ENCODE assay signal across 1 cellular context in the genomic region with DNA sequence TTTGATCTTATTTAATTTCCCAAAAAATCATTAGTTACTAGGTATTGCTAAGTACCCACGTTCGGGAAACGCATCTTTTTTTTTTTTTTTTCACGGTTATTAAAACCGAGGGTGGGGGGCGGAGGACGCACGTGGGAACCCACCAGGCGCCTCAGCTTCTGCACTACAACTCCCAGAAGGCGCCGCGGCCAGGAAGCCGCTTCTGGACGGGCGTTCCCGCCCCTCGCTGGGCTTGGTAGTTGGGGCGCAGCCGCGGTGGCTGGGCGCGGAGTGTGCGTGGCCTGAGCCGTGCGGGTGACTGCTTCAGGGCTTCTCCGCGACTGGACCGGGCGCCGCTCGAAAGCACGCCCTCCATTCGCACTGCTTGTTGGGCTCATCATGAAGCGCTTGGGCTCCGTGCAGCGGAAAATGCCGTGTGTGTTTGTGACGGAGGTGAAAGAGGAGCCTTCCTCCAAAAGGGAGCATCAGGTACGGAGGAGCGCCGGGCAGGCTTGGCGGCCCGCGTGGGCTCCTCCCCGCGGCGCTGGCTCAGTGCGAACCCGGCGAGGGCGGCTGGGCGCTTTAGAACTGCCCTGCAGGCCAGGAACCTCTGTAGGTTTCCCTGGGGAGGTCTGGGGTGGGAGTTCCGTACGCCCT.
TF ChIP-seq lines count a peak whose summit lies in the region.

No MANE protein-coding gene starts in this region.

TF ChIP-seq in K562, 482 proteins besides CTCF, POLR2A, EP300 and RAD21 (continued from another document and continues in another):
- TF ChIP-seq SIN3A (IDR thresholded peaks at IDR 0.05; ENCODE audit: borderline replicate concordance in 2 of 2, control insufficient read depth in 1 of 2, low read depth in 2 of 2, low read length in 2 of 2): peak; percentile 48 to 82; a peak in 2 of 4 replicates
- TF ChIP-seq MTA3 (IDR thresholded peaks at IDR 0.05; ENCODE audit: borderline replicate concordance): peak; percentile 81; the same call in 1 of the 2 replicates
- TF ChIP-seq ZNF263 (CRISPR knock-in tag; IDR thresholded peaks at IDR 0.05; ENCODE audit: borderline replicate concordance): peak; percentile 65
- TF ChIP-seq ZFX (CRISPR knock-in tag; IDR thresholded peaks at IDR 0.05): peak; percentile 86
- TF ChIP-seq DLX4 (CRISPR knock-in tag; IDR thresholded peaks at IDR 0.05): no peak
- TF ChIP-seq RB1 (IDR thresholded peaks at IDR 0.05; ENCODE audit: low read depth): peak; percentile 85
- TF ChIP-seq, protein P1, sequence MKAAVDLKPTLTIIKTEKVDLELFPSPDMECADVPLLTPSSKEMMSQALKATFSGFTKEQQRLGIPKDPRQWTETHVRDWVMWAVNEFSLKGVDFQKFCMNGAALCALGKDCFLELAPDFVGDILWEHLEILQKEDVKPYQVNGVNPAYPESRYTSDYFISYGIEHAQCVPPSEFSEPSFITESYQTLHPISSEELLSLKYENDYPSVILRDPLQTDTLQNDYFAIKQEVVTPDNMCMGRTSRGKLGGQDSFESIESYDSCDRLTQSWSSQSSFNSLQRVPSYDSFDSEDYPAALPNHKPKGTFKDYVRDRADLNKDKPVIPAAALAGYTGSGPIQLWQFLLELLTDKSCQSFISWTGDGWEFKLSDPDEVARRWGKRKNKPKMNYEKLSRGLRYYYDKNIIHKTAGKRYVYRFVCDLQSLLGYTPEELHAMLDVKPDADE (conservative IDR thresholded peaks at IDR 0.05; ENCODE audit: control insufficient read depth, low read depth, low read length): peak; percentile 94
- TF ChIP-seq THRAP3 (IDR thresholded peaks at IDR 0.05; ENCODE audit: borderline replicate concordance): no peak
- 0 out of 2 replicates have a peak, but pooled peaks have one; percentile 9 for TF ChIP-seq C11orf30 (IDR thresholded peaks at IDR 0.05; ENCODE audit: low read depth)
- 0 out of 2 replicates have a peak, but pooled peaks have one; percentile 31 for TF ChIP-seq ATF6 (CRISPR knock-in tag; IDR thresholded peaks at IDR 0.05)
- peak; percentile 64; the same call in 1 of the 2 replicates for TF ChIP-seq XRCC5 (IDR thresholded peaks at IDR 0.05; ENCODE audit: low read depth, low read length)
- TF ChIP-seq ZBTB7A (IDR thresholded peaks at IDR 0.05; ENCODE audit: borderline replicate concordance, control insufficient read depth, low read depth, low read length): peak; percentile 83; the same call in 1 of the 2 replicates
- TF ChIP-seq UBTF (IDR thresholded peaks at IDR 0.05; ENCODE audit: borderline replicate concordance in 1 of 2, low read depth in 2 of 2, low read length in 2 of 2): peak in 1 of 2 experiments; percentile 50; a peak in 1 of 4 replicates
- TF ChIP-seq, protein P2, sequence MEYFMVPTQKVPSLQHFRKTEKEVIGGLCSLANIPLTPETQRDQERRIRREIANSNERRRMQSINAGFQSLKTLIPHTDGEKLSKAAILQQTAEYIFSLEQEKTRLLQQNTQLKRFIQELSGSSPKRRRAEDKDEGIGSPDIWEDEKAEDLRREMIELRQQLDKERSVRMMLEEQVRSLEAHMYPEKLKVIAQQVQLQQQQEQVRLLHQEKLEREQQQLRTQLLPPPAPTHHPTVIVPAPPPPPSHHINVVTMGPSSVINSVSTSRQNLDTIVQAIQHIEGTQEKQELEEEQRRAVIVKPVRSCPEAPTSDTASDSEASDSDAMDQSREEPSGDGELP (CRISPR knock-in tag; IDR thresholded peaks at IDR 0.05; ENCODE audit: borderline replicate concordance): peak; percentile 88
- no peak for TF ChIP-seq KDM1A (IDR thresholded peaks at IDR 0.05)
- TF ChIP-seq, protein P3, sequence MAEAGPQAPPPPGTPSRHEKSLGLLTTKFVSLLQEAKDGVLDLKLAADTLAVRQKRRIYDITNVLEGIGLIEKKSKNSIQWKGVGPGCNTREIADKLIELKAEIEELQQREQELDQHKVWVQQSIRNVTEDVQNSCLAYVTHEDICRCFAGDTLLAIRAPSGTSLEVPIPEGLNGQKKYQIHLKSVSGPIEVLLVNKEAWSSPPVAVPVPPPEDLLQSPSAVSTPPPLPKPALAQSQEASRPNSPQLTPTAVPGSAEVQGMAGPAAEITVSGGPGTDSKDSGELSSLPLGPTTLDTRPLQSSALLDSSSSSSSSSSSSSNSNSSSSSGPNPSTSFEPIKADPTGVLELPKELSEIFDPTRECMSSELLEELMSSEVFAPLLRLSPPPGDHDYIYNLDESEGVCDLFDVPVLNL (CRISPR knock-in tag; IDR thresholded peaks at IDR 0.05; ENCODE audit: low read depth): peak; percentile 48; the same call in 1 of the 2 replicates
- TF ChIP-seq POLR2B (IDR thresholded peaks at IDR 0.05; ENCODE audit: low read depth, partially characterized antibody): peak; percentile 82
- peak; percentile 34; the same call in 1 of the 2 replicates for TF ChIP-seq ZEB2 (IDR thresholded peaks at IDR 0.05)
- no peak for TF ChIP-seq ZFPM2 (CRISPR knock-in tag; IDR thresholded peaks at IDR 0.05)
- TF ChIP-seq BMI1 (IDR thresholded peaks at IDR 0.05; ENCODE audit: low read length): no peak
- 0 out of 2 replicates have a peak, but pooled peaks have one; percentile 25 for TF ChIP-seq CUX1 (CRISPR knock-in tag; IDR thresholded peaks at IDR 0.05)
- TF ChIP-seq ATF1 (CRISPR knock-in tag; IDR thresholded peaks at IDR 0.05): no peak
- peak; percentile 77 for TF ChIP-seq ATF1 (tag; IDR thresholded peaks at IDR 0.05)
- peak; percentile 91 for TF ChIP-seq HCFC1 (IDR thresholded peaks at IDR 0.05; ENCODE audit: low read depth, low read length)
- TF ChIP-seq ZNF212 (CRISPR knock-in tag; IDR thresholded peaks at IDR 0.05): no peak
- TF ChIP-seq SRSF9 (IDR thresholded peaks at IDR 0.05; ENCODE audit: borderline replicate concordance, low read depth, low read length): no peak
- peak; percentile 50 for TF ChIP-seq FIP1L1 (IDR thresholded peaks at IDR 0.05; ENCODE audit: low read depth, low read length, poor library complexity, severe bottlenecking)
- no peak for TF ChIP-seq NCOA1 (IDR thresholded peaks at IDR 0.05; ENCODE audit: low read depth)
- TF ChIP-seq NR2F6 (CRISPR knock-in tag; IDR thresholded peaks at IDR 0.05): no peak
- TF ChIP-seq, protein P4, sequence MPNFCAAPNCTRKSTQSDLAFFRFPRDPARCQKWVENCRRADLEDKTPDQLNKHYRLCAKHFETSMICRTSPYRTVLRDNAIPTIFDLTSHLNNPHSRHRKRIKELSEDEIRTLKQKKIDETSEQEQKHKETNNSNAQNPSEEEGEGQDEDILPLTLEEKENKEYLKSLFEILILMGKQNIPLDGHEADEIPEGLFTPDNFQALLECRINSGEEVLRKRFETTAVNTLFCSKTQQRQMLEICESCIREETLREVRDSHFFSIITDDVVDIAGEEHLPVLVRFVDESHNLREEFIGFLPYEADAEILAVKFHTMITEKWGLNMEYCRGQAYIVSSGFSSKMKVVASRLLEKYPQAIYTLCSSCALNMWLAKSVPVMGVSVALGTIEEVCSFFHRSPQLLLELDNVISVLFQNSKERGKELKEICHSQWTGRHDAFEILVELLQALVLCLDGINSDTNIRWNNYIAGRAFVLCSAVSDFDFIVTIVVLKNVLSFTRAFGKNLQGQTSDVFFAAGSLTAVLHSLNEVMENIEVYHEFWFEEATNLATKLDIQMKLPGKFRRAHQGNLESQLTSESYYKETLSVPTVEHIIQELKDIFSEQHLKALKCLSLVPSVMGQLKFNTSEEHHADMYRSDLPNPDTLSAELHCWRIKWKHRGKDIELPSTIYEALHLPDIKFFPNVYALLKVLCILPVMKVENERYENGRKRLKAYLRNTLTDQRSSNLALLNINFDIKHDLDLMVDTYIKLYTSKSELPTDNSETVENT (CRISPR knock-in tag; IDR thresholded peaks at IDR 0.05): peak; percentile 63; the same call in 1 of the 2 replicates
- TF ChIP-seq, protein P5, sequence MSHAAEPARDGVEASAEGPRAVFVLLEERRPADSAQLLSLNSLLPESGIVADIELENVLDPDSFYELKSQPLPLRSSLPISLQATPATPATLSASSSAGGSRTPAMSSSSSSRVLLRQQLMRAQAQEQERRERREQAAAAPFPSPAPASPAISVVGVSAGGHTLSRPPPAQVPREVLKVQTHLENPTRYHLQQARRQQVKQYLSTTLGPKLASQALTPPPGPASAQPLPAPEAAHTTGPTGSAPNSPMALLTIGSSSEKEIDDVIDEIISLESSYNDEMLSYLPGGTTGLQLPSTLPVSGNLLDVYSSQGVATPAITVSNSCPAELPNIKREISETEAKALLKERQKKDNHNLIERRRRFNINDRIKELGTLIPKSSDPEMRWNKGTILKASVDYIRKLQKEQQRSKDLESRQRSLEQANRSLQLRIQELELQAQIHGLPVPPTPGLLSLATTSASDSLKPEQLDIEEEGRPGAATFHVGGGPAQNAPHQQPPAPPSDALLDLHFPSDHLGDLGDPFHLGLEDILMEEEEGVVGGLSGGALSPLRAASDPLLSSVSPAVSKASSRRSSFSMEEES (CRISPR knock-in tag; IDR thresholded peaks at IDR 0.05): no peak
- TF ChIP-seq GABPB2 (CRISPR knock-in tag; conservative IDR thresholded peaks at IDR 0.05): no peak
- peak; percentile 68 for TF ChIP-seq VEZF1 (CRISPR knock-in tag; IDR thresholded peaks at IDR 0.05)
